ENCODE assay signal across 23 cellular contexts in genomic region chr15:84790676-84791075, GRCh38. TPM values are rescaled to one million over a fixed set of nuclear protein-coding genes. Genes with fewer than 3 reads are reported as not detected.
A peak's percentile ranks its signal among the peaks of the same experiment; 100 is the strongest.
DNase-seq lines count a peak whose midpoint lies in the region; ATAC-seq and TF ChIP-seq lines count a peak whose summit lies in the region.
"Had no signal": no experiment of that assay in that cellular context is flagged by ENCODE, and none has a peak within 500 bp of the region (broad histone marks: within the 10 kb centered on the region; RNA-seq: fewer than 3 reads in every experiment).

No MANE protein-coding gene starts in this region.

- no peak overlapping the region for H3K4me3 Mint-ChIP-seq in CD4-positive, CD25-positive, alpha-beta regulatory T cell
- H3K4me3 Mint-ChIP-seq in activated T-helper 2 cell treated with anti-CD3 and anti-CD28 coated beads, Interferon-gamma antibody, Interleukin-2, Interleukin-4, amounts not matched to agents 10 μg/mL and 5 μg/mL and 100 μg/mL, durations not matched to agents 14 hours and 24 hours and 36 hours (ENCODE audit: low read depth): no peak overlapping the region
- H3K4me3 Mint-ChIP-seq in naive thymus-derived CD4-positive, alpha-beta T cell: no peak overlapping the region
- H3K4me3 Mint-ChIP-seq: endodermal cell, HFFc6 had no signal

- H3K4me3 ChIP-seq in CD4-positive, CD25-positive, alpha-beta regulatory T cell (ENCODE audit: low read depth, low read length): no peak overlapping the region
- H3K4me3 ChIP-seq in naive thymus-derived CD4-positive, alpha-beta T cell (ENCODE audit: low read length): no peak overlapping the region
- H3K4me3 ChIP-seq: cardiac muscle cell, left lung, sigmoid colon, suprapubic skin, upper lobe of right lung had no signal

- ATAC-seq in CD4-positive, CD25-positive, alpha-beta regulatory T cell (ENCODE audit: low read depth in 2 of 2): no peak
- no peak for ATAC-seq in naive thymus-derived CD4-positive, alpha-beta T cell
- ATAC-seq in GM19395 (IDR thresholded peaks at IDR 0.05; ENCODE audit: unreplicated experiment) (no peak), HG02852 (IDR thresholded peaks at IDR 0.05; ENCODE audit: unreplicated experiment) (no peak)
- ATAC-seq: left lung, upper lobe of right lung had no signal

- no peaks in the 10 kb centered on the region for H3K27me3 Mint-ChIP-seq in CD4-positive, CD25-positive, alpha-beta regulatory T cell
- H3K27me3 Mint-ChIP-seq in activated T-helper 2 cell treated with anti-CD3 and anti-CD28 coated beads, Interferon-gamma antibody, Interleukin-2, Interleukin-4, amounts not matched to agents 10 μg/mL and 5 μg/mL and 100 μg/mL, durations not matched to agents 14 hours and 24 hours and 36 hours (ENCODE audit: low read depth): no peaks in the 10 kb centered on the region
- H3K27me3 Mint-ChIP-seq in naive thymus-derived CD4-positive, alpha-beta T cell: no peaks in the 10 kb centered on the region

- no peaks in the 10 kb centered on the region for H3K4me1 ChIP-seq in CD4-positive, CD25-positive, alpha-beta regulatory T cell (ENCODE audit: control insufficient read depth, insufficient read depth, low read length, poor library complexity, severe bottlenecking)
- no peaks in the 10 kb centered on the region for H3K4me1 ChIP-seq in naive thymus-derived CD4-positive, alpha-beta T cell (ENCODE audit: control insufficient read depth in 2 of 2, insufficient read depth in 2 of 2, low read length in 2 of 2)

- POLR2A ChIA-PET in naive thymus-derived CD4-positive, alpha-beta T cell (lab: Charles Lee): no interaction called here

- H3K27ac ChIP-seq in 22Rv1: peak overlapping the region; percentile 13; the same call in 1 of the 2 replicates
- H3K27ac ChIP-seq in CD4-positive, CD25-positive, alpha-beta regulatory T cell (ENCODE audit: insufficient read depth, low read length, poor library complexity, severe bottlenecking): no peak overlapping the region
- no peak overlapping the region for H3K27ac ChIP-seq in naive thymus-derived CD4-positive, alpha-beta T cell (ENCODE audit: low read depth, low read length)
- H3K27ac ChIP-seq: left lung, sigmoid colon, suprapubic skin, upper lobe of right lung had no signal

- intact Hi-C loops in activated T-helper 2 cell treated with anti-CD3 and anti-CD28 coated beads, Interferon-gamma antibody, Interleukin-2, Interleukin-4, amounts not matched to agents 10 μg/mL and 5 μg/mL and 100 μg/mL, durations not matched to agents 14 hours and 24 hours and 36 hours (cut with micrococcal nuclease): no loop called here
- intact Hi-C loops in naive thymus-derived CD4-positive, alpha-beta T cell (cut with micrococcal nuclease): no loop called here

- H3K36me3 Mint-ChIP-seq in CD4-positive, CD25-positive, alpha-beta regulatory T cell: peaks cover 47% of the 10 kb centered on the region
- H3K36me3 Mint-ChIP-seq in activated T-helper 2 cell treated with anti-CD3 and anti-CD28 coated beads, Interferon-gamma antibody, Interleukin-2, Interleukin-4, amounts not matched to agents 10 μg/mL and 5 μg/mL and 100 μg/mL, durations not matched to agents 14 hours and 24 hours and 36 hours (ENCODE audit: low read depth): peaks cover 54% of the 10 kb centered on the region
- H3K36me3 Mint-ChIP-seq in naive thymus-derived CD4-positive, alpha-beta T cell: peaks cover 15 to 30% (median 18%) of the 10 kb centered on the region in 5 donors

- no peak for TF ChIP-seq CTCF in 22Rv1 (IDR thresholded peaks at IDR 0.05)

- no peaks in the 10 kb centered on the region for H3K9me3 Mint-ChIP-seq in CD4-positive, CD25-positive, alpha-beta regulatory T cell
- no peaks in the 10 kb centered on the region for H3K9me3 Mint-ChIP-seq in activated T-helper 2 cell treated with anti-CD3 and anti-CD28 coated beads, Interferon-gamma antibody, Interleukin-2, Interleukin-4, amounts not matched to agents 10 μg/mL and 5 μg/mL and 100 μg/mL, durations not matched to agents 14 hours and 24 hours and 36 hours
- no peaks in the 10 kb centered on the region for H3K9me3 Mint-ChIP-seq in naive thymus-derived CD4-positive, alpha-beta T cell
- H3K9me3 Mint-ChIP-seq: endodermal cell, HFFc6 had no signal

- CTCF ChIA-PET in naive thymus-derived CD4-positive, alpha-beta T cell (lab: Charles Lee): interaction anchor here (0.6 kb wide), 1 partner anchor 219 kb away, joined by 3 read pairs; no protein-coding TSS in a partner anchor

- no peaks in the 10 kb centered on the region for H3K9me3 ChIP-seq in CD4-positive, CD25-positive, alpha-beta regulatory T cell (ENCODE audit: control insufficient read depth in 2 of 2, low read length in 2 of 2)
- no peaks in the 10 kb centered on the region for H3K9me3 ChIP-seq in naive thymus-derived CD4-positive, alpha-beta T cell (ENCODE audit: control insufficient read depth in 2 of 3, low read length in 3 of 3)
- H3K9me3 ChIP-seq: left lung, sigmoid colon, suprapubic skin, upper lobe of right lung had no signal

- peaks cover 27 to 41% (median 36%) of the 10 kb centered on the region in 4 donors for H3K4me1 Mint-ChIP-seq in CD4-positive, CD25-positive, alpha-beta regulatory T cell
- H3K4me1 Mint-ChIP-seq in activated T-helper 2 cell treated with anti-CD3 and anti-CD28 coated beads, Interferon-gamma antibody, Interleukin-2, Interleukin-4, amounts not matched to agents 10 μg/mL and 5 μg/mL and 100 μg/mL, durations not matched to agents 14 hours and 24 hours and 36 hours (ENCODE audit: low read depth): peaks cover 14% of the 10 kb centered on the region
- peaks cover 21 to 44% (median 35%) of the 10 kb centered on the region in 7 donors for H3K4me1 Mint-ChIP-seq in naive thymus-derived CD4-positive, alpha-beta T cell

- H3K36me3 ChIP-seq in CD4-positive, CD25-positive, alpha-beta regulatory T cell (ENCODE audit: control insufficient read depth, insufficient read depth, low read length): peaks cover 57% of the 10 kb centered on the region
- H3K36me3 ChIP-seq in naive thymus-derived CD4-positive, alpha-beta T cell (ENCODE audit: control insufficient read depth in 2 of 3, insufficient read depth in 3 of 3, low read length in 3 of 3): peaks cover 7 to 40% (median 9%) of the 10 kb centered on the region in 3 experiments

- H3K27ac Mint-ChIP-seq in CD4-positive, CD25-positive, alpha-beta regulatory T cell: peak overlapping the region; percentile 77 to 92 (median 90)
- peak overlapping the region; percentile 51 for H3K27ac Mint-ChIP-seq in activated T-helper 2 cell treated with anti-CD3 and anti-CD28 coated beads, Interferon-gamma antibody, Interleukin-2, Interleukin-4, amounts not matched to agents 10 μg/mL and 5 μg/mL and 100 μg/mL, durations not matched to agents 14 hours and 24 hours and 36 hours
- peak overlapping the region in 5 of 9 donors; percentile 28 to 72 (median 38) for H3K27ac Mint-ChIP-seq in naive thymus-derived CD4-positive, alpha-beta T cell
- H3K27ac Mint-ChIP-seq: HFFc6 had no signal

- no peak for DNase-seq in CD4-positive, CD25-positive, alpha-beta regulatory T cell
- no peak for DNase-seq in activated T-helper 2 cell treated with anti-CD3 and anti-CD28 coated beads, Interferon-gamma antibody, Interleukin-2, Interleukin-4, amounts not matched to agents 10 μg/mL and 5 μg/mL and 100 μg/mL, durations not matched to agents 14 hours and 24 hours and 36 hours (ENCODE audit: low spot score)
- no peak for DNase-seq in naive thymus-derived CD4-positive, alpha-beta T cell
- no peak for DNase-seq in GDM1 (lab: John Stamatoyannopoulos, UW)
- DNase-seq: C1 segment of cervical spinal cord; endodermal cell; GOT3; HFFc6; islet precursor cell; left lung; NCI-H1048; NCI-H1694; NCI-H2171; NCI-H510A treated with DMSO at 0.1 percent for 48 hours; sigmoid colon; stimulated activated CD4-positive, alpha-beta T cell treated with anti-CD3 and anti-CD28 coated beads, Interleukin-12 subunit alpha, Interleukin-12 subunit beta, amount 100 ng/mL, for 4 hours; stimulated activated CD4-positive, alpha-beta T cell treated with anti-CD3 and anti-CD28 coated beads, Interleukin-2, amount 100 ng/mL, for 48 hours; upper lobe of right lung had no signal

- no peaks in the 10 kb centered on the region for H3K27me3 ChIP-seq in CD4-positive, CD25-positive, alpha-beta regulatory T cell (ENCODE audit: control insufficient read depth, insufficient read depth, low read length)
- no peaks in the 10 kb centered on the region for H3K27me3 ChIP-seq in naive thymus-derived CD4-positive, alpha-beta T cell (ENCODE audit: control insufficient read depth in 2 of 2, insufficient read depth in 2 of 2, low read length in 2 of 2)
- H3K27me3 ChIP-seq: cardiac muscle cell, left lung, sigmoid colon, suprapubic skin, upper lobe of right lung had no signal

RNA-seq across cellular contexts. Expression of gene ALPK3, which starts 26.5 kb away (rescaled TPM):
- 0.22 TPM for total RNA-seq in CD4-positive, CD25-positive, alpha-beta regulatory T cell
- polyA plus RNA-seq in CD4-positive, CD25-positive, alpha-beta regulatory T cell: not detected
- 0.34 TPM in 2 replicates for total RNA-seq in activated T-helper 2 cell treated with anti-CD3 and anti-CD28 coated beads, Interferon-gamma antibody, Interleukin-2, Interleukin-4, amounts not matched to agents 10 μg/mL and 5 μg/mL and 100 μg/mL, durations not matched to agents 14 hours and 24 hours and 36 hours
- under 1 TPM; 0.19 to 0.30 (median 0.20) TPM for total RNA-seq in naive thymus-derived CD4-positive, alpha-beta T cell
- under 1 TPM in 1 of 2 donors, not detected in 1; 0.02 TPM for polyA plus RNA-seq in naive thymus-derived CD4-positive, alpha-beta T cell

RNA-seq across cellular contexts. Expression of gene ZNF592, which starts 42.3 kb away (rescaled TPM):
- total RNA-seq in CD4-positive, CD25-positive, alpha-beta regulatory T cell: 39.8 TPM
- 1 to 10 TPM; 3.8 to 4.3 (median 4.2) TPM for polyA plus RNA-seq in CD4-positive, CD25-positive, alpha-beta regulatory T cell
- 29.3 and 31.3 TPM in 2 replicates for total RNA-seq in activated T-helper 2 cell treated with anti-CD3 and anti-CD28 coated beads, Interferon-gamma antibody, Interleukin-2, Interleukin-4, amounts not matched to agents 10 μg/mL and 5 μg/mL and 100 μg/mL, durations not matched to agents 14 hours and 24 hours and 36 hours
- 10 to 100 TPM; 36.6 to 39.0 (median 37.6) TPM for total RNA-seq in naive thymus-derived CD4-positive, alpha-beta T cell
- polyA plus RNA-seq in naive thymus-derived CD4-positive, alpha-beta T cell: 10 to 100 TPM in 1 of 2 donors, 1 to 10 TPM in 1; 4.9 to 14.0 TPM

Comparison
In these comparisons a context has a peak if more than half of its experiments do, and no peak if none do; other contexts are left out.
1. H3K27ac Mint-ChIP-seq: peak in every context shown above with its lines; median percentile 90 in CD4-positive, CD25-positive, alpha-beta regulatory T cell; 51 in activated T-helper 2 cell treated with anti-CD3 and anti-CD28 coated beads, Interferon-gamma antibody, Interleukin-2, Interleukin-4, amounts not matched to agents 10 μg/mL and 5 μg/mL and 100 μg/mL, durations not matched to agents 14 hours and 24 hours and 36 hours; 38 in naive thymus-derived CD4-positive, alpha-beta T cell.